In the genomic region with DNA sequence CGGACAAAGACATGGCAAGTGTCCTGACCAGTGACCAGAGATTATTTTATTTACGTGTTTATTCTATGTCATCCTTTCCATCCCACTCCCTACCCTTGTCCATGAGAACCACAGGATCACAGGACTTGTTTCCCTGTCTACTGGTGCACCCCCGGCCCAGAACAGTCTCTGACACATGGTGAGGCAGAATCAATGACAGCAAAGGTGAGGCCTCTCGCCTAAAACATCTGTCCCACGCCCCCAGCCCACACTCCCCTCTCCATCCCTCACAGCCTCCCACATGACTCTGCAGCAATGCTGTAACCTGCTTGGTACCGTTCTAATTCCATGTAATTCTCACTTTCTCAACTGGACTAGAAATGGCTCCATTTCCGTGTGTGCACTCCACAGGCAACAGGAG, we compare ENCODE assay signal across 26 cellular contexts.
"Had no signal": no experiment of that assay in that cellular context is flagged by ENCODE, and none has a peak within 500 bp of the region (broad histone marks: within the 10 kb centered on the region; RNA-seq: fewer than 3 reads in every experiment).

No MANE protein-coding gene starts in this region.

- ATAC-seq: stimulated activated effector memory CD8-positive, alpha-beta T cell treated with anti-CD3 and anti-CD28 coated beads, Interleukin-12 subunit alpha, Interleukin-12 subunit beta, amount 100 ng/mL, for 72 hours; stimulated activated memory B cell treated with anti-CD40 and anti-IgM and Interleukin-4, amounts not matched to agents 10 μg/mL and 1 μg/mL and 100 μg/mL, for 72 hours; stimulated activated naive B cell treated with anti-CD40 and anti-IgM and Interleukin-4, amounts not matched to agents 10 μg/mL and 1 μg/mL and 100 μg/mL, for 72 hours; stimulated activated naive CD8-positive, alpha-beta T cell treated with anti-CD3 and anti-CD28 coated beads, Interleukin-15, amount 100 ng/mL, for 72 hours; stimulated activated naive CD8-positive, alpha-beta T cell treated with anti-CD3 and anti-CD28 coated beads, Interleukin-15, Interleukin-2, amounts not matched to agents 100 U/mL and 50 U/mL, for 24 hours; upper lobe of right lung had no signal

- H3K27ac ChIP-seq: stomach, suprapubic skin, testis, thoracic aorta, thyroid gland, tibial artery, tibial nerve, transverse colon, upper lobe of left lung, upper lobe of right lung, uterus, vagina had no signal

- H3K4me3 ChIP-seq: stomach, suprapubic skin, testis, thoracic aorta, thyroid gland, tibial artery, tibial nerve, transverse colon, upper lobe of left lung, upper lobe of right lung, uterus, vagina had no signal

- H3K4me1 ChIP-seq: stomach, suprapubic skin, testis, tibial nerve, transverse colon, upper lobe of left lung, upper lobe of right lung, uterus, vagina had no signal

- H3K27me3 ChIP-seq: suprapubic skin, testis, thyroid gland, tibial nerve, transverse colon, upper lobe of left lung, upper lobe of right lung, uterus, vagina had no signal

- H3K36me3 ChIP-seq: stomach, suprapubic skin, thoracic aorta, thyroid gland, tibial artery, tibial nerve, transverse colon, upper lobe of left lung, upper lobe of right lung, uterus, vagina had no signal

- H3K9me3 ChIP-seq: suprapubic skin, testis, thoracic aorta, thyroid gland, tibial artery, transverse colon, upper lobe of left lung, upper lobe of right lung, uterus, vagina had no signal

- DNase-seq: stimulated activated CD4-positive, alpha-beta T cell treated with anti-CD3 and anti-CD28 coated beads, Interleukin-2, amount 100 ng/mL, for 48 hours; stimulated activated CD4-positive, alpha-beta T cell treated with anti-CD3 and anti-CD28 coated beads, Interleukin-4, amount 100 ng/mL, for 1 hour; stimulated activated CD4-positive, alpha-beta T cell treated with anti-CD3 and anti-CD28 coated beads, Interleukin-4, amount 100 ng/mL, for 24 hours; stimulated activated CD4-positive, alpha-beta T cell treated with anti-CD3 and anti-CD28 coated beads, Interleukin-4, amount 100 ng/mL, for 4 hours; stimulated activated CD8-positive, alpha-beta memory T cell treated with anti-CD3 and anti-CD28 coated beads, Interleukin-4, amount 100 ng/mL, for 48 hours; stimulated activated naive B cell treated with anti-CD40 and anti-IgM and Interleukin-4, amounts not matched to agents 10 μg/mL and 1 μg/mL and 100 μg/mL, for 72 hours; stimulated activated naive CD4-positive, alpha-beta T cell; stimulated activated naive CD4-positive, alpha-beta T cell treated with Interleukin-2 at 50 U/mL for 16 hours; stimulated activated naive CD8-positive, alpha-beta T cell treated with anti-CD3 and anti-CD28 coated beads, Interleukin-15, amount 100 ng/mL, for 72 hours; stimulated activated naive CD8-positive, alpha-beta T cell treated with anti-CD3 and anti-CD28 coated beads, Interleukin-15, Interleukin-2, amounts not matched to agents 100 U/mL and 50 U/mL, for 24 hours; stomach; substantia nigra; testis; thyroid gland; transverse colon; trophoblast cell; upper lobe of left lung; upper lobe of right lung; uterus had no signal
